In the genomic region with DNA sequence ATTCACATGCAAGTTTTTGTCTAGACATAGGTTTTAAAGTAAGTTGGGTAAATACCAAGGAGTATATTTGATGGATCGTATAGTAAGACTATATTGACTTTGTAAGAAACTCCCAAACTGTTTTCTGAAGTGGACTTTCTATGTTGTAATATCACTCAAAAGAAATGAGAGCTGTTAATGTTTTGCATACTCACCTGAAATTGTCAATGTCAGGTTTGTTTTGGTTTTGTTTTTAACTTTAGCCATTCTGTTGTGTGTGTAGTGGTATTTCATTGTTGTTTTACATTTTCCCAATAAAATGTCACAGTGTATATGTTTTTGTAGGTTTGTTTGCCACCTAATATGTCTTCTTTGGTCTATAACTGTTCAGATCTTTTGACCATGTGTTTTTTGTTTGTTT, we compare ENCODE assay signal across 8 cellular contexts.
"Had no signal": no experiment of that assay in that cellular context is flagged by ENCODE, and none has a peak within 500 bp of the region (broad histone marks: within the 10 kb centered on the region; RNA-seq: fewer than 3 reads in every experiment).

No MANE protein-coding gene starts in this region.

- H2AFZ ChIP-seq: GM23338 had no signal

- H3K27ac ChIP-seq: HL-60 had no signal

- FAIRE-seq: H1, H54, HepG2 had no signal

- ATAC-seq: GM23338, HepG2 had no signal

- H3K4me3 ChIP-seq: GM23338 had no signal

- H3K4me2 ChIP-seq: GM23338 had no signal

- DNase-seq: H9, HCEC 1CT, KBM-7 had no signal
